ENCODE assay signal across 21 cellular contexts in the genomic region with DNA sequence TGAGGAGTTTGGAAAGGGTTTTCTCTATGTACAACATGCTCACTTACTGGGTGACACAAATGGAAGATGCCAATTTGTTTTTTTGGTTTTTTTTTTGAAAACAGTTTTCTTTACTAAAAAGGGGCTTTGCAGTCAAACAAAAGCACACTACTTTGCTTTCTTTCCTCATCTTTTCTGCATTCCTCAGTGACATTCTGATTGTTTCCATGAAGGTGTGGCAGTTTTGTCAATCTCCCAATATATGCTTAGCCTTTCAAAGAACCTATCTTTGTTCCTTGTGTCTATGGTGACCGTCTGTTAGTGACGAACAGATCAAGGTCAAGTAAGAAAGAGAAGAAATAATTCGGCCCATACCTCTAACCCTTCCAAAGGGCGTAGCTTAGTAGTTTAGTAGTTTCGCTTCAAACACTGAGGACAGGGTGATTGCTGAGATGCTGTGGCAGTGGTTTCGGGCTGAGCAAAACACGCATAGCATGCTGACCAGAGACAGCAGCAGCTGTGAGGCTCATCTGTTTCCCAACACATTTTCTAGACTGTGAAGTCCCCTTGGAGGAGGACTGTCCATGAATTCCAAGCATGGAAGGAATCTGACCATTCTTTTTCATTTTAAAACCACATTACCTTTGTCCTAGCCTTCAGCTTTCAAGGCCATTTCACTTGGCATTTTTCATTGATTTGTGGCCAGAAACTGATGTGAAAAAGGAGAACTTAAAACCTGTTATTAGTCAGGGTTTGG.
DNase-seq lines count a peak whose midpoint lies in the region; ATAC-seq, FAIRE-seq and TF ChIP-seq lines count a peak whose summit lies in the region.
"Had no signal": no experiment of that assay in that cellular context is flagged by ENCODE, and none has a peak within 500 bp of the region (broad histone marks: within the 10 kb centered on the region; RNA-seq: fewer than 3 reads in every experiment).

No MANE protein-coding gene starts in this region.

- peak overlapping the region; percentile 93 for H3K27ac Mint-ChIP-seq in astrocyte (ENCODE audit: unreplicated experiment)
- no peak overlapping the region for H3K27ac Mint-ChIP-seq in natural killer cell treated with Interleukin-12 subunit alpha and Interleukin-12 subunit beta and Interleukin-15 and Interleukin-18, amount 100 ng/mL, for 72 hours
- H3K27ac Mint-ChIP-seq: activated CD8-positive, alpha-beta T cell treated with anti-CD3 and anti-CD28 coated beads for 36 hours; activated naive CD4-positive, alpha-beta T cell treated with anti-CD3 and anti-CD28 coated beads for 36 hours; activated T-cell treated with anti-CD3 and anti-CD28 coated beads, Interleukin-2, amount 50 U/mL, for 24 hours; B cell; H9; naive B cell had no signal

- no peaks in the 10 kb centered on the region for H3K9me3 ChIP-seq in astrocyte (ENCODE audit: insufficient read depth, low read depth, low read length)
- no peaks in the 10 kb centered on the region for H3K9me3 ChIP-seq in left lung
- H3K9me3 ChIP-seq in spleen, result no peaks in the 10 kb centered on the region
- H3K9me3 ChIP-seq: ascending aorta, colonic mucosa, psoas muscle had no signal

- H3K27me3 ChIP-seq in astrocyte (ENCODE audit: insufficient read depth, low read length) (no peaks in the 10 kb centered on the region), left lung (no peaks in the 10 kb centered on the region), spleen (replicated peaks in 1 of 7) (no peaks in the 10 kb centered on the region)
- H3K27me3 ChIP-seq: ascending aorta, colonic mucosa, hepatocyte had no signal

- H3K4me1 Mint-ChIP-seq in astrocyte (ENCODE audit: low read depth, unreplicated experiment), result peaks cover 73% of the 10 kb centered on the region
- no peaks in the 10 kb centered on the region for H3K4me1 Mint-ChIP-seq in natural killer cell treated with Interleukin-12 subunit alpha and Interleukin-12 subunit beta and Interleukin-15 and Interleukin-18, amount 100 ng/mL, for 72 hours (ENCODE audit: low read depth in 2 of 2)
- H3K4me1 Mint-ChIP-seq: B cell had no signal

- peak overlapping the region; percentile 17 for H3K4me2 ChIP-seq in astrocyte (ENCODE audit: low read length)
- H3K4me2 ChIP-seq: hepatocyte had no signal

- peak overlapping the region; percentile 69 for H3K4me3 Mint-ChIP-seq in astrocyte (ENCODE audit: unreplicated experiment)
- H3K4me3 Mint-ChIP-seq in natural killer cell treated with Interleukin-12 subunit alpha and Interleukin-12 subunit beta and Interleukin-15 and Interleukin-18, amount 100 ng/mL, for 72 hours, result no peak overlapping the region
- H3K4me3 Mint-ChIP-seq: activated CD8-positive, alpha-beta T cell treated with anti-CD3 and anti-CD28 coated beads for 36 hours; activated naive CD4-positive, alpha-beta T cell treated with anti-CD3 and anti-CD28 coated beads for 36 hours; activated T-cell treated with anti-CD3 and anti-CD28 coated beads, Interleukin-2, amount 50 U/mL, for 24 hours; B cell; H9; naive B cell had no signal

- intact Hi-C loops in left lung (cut with DNase I) (no loop called here), spleen (cut with DNase I; ENCODE audit: low total_unique reads) (no loop called here)

- H3K27ac ChIP-seq in astrocyte (ENCODE audit: low read depth, low read length), result peak overlapping the region; percentile 29
- H3K27ac ChIP-seq in left lung, result peak overlapping the region in 1 of 2 donors; percentile 45
- peak overlapping the region in 6 of 8 donors; percentile 10 to 66 (median 30) for H3K27ac ChIP-seq in spleen
- H3K27ac ChIP-seq: ascending aorta, colonic mucosa, hepatocyte, psoas muscle had no signal

- FAIRE-seq in astrocyte (lab: Jason Lieb, UNC), result peak; percentile 23

- peaks cover 3% of the 10 kb centered on the region for H4K20me1 ChIP-seq in astrocyte (ENCODE audit: insufficient read depth, low read length)

- peak; percentile 81 for DNase-seq in GM04503 (ENCODE audit: low read depth)
- DNase-seq in astrocyte (ENCODE audit: low read depth), result peak; percentile 94
- DNase-seq in left lung, result no peak
- no peak for DNase-seq in spleen
- DNase-seq in ureter (ENCODE audit: low spot score), result no peak
- no peak for DNase-seq in natural killer cell treated with Interleukin-12 subunit alpha and Interleukin-12 subunit beta and Interleukin-15 and Interleukin-18, amount 100 ng/mL, for 72 hours (ENCODE audit: low spot score)
- DNase-seq: activated CD8-positive, alpha-beta T cell treated with anti-CD3 and anti-CD28 coated beads for 36 hours; activated naive CD4-positive, alpha-beta T cell treated with anti-CD3 and anti-CD28 coated beads for 36 hours; activated T-cell treated with anti-CD3 and anti-CD28 coated beads, Interleukin-2, amount 50 U/mL, for 24 hours; colonic mucosa; H9; naive B cell; NCI-H1417 treated with DMSO at 0.1 percent for 48 hours; NCI-H524; psoas muscle; SHP77 treated with DMSO at 0.1 percent for 48 hours had no signal

- WGBS in spleen, 5 donors, result 81 to 89% (median 86%) methylated on average over 7 of the region's 7 CpGs

- H3K9ac ChIP-seq in astrocyte (ENCODE audit: low read length), result no peak overlapping the region

- TF ChIP-seq POLR2A in spleen (IDR thresholded peaks at IDR 0.05), result no peak

- H2AFZ ChIP-seq in astrocyte (ENCODE audit: low read depth, low read length), result no peak overlapping the region
- H2AFZ ChIP-seq: hepatocyte had no signal

- H3K4me1 ChIP-seq in astrocyte (ENCODE audit: insufficient read depth, low read length), result peaks cover 9% of the 10 kb centered on the region
- peaks cover 9 to 16% of the 10 kb centered on the region in 2 donors for H3K4me1 ChIP-seq in left lung
- peaks cover 0 to 21% (median 3%) of the 10 kb centered on the region in 6 donors for H3K4me1 ChIP-seq in spleen
- H3K4me1 ChIP-seq: colonic mucosa had no signal

- H3K27me3 Mint-ChIP-seq in astrocyte (ENCODE audit: low read depth, unreplicated experiment), result no peaks in the 10 kb centered on the region
- H3K27me3 Mint-ChIP-seq in natural killer cell treated with Interleukin-12 subunit alpha and Interleukin-12 subunit beta and Interleukin-15 and Interleukin-18, amount 100 ng/mL, for 72 hours, result peaks cover 15 to 19% of the 10 kb centered on the region in 2 donors
- H3K27me3 Mint-ChIP-seq: B cell had no signal

- H3K79me2 ChIP-seq in astrocyte (ENCODE audit: insufficient read depth, low read length), result no peaks in the 10 kb centered on the region
- H3K79me2 ChIP-seq: hepatocyte had no signal

- TF ChIP-seq CTCF in astrocyte (IDR thresholded peaks at IDR 0.05; ENCODE audit: insufficient read depth, low read depth, low read length) (no peak), left lung (IDR thresholded peaks at IDR 0.05) (no peak), spleen (IDR thresholded peaks at IDR 0.05 in 8 of 11, conservative IDR thresholded peaks at IDR 0.05 in 3 of 11) (no peak)

- H3K36me3 ChIP-seq in astrocyte (ENCODE audit: insufficient read depth, low read length) (no peaks in the 10 kb centered on the region), left lung (no peaks in the 10 kb centered on the region), spleen (no peaks in the 10 kb centered on the region)
- H3K36me3 ChIP-seq: ascending aorta had no signal

- H3K9me3 Mint-ChIP-seq in astrocyte (ENCODE audit: unreplicated experiment), result no peaks in the 10 kb centered on the region
- H3K9me3 Mint-ChIP-seq in natural killer cell treated with Interleukin-12 subunit alpha and Interleukin-12 subunit beta and Interleukin-15 and Interleukin-18, amount 100 ng/mL, for 72 hours, result no peaks in the 10 kb centered on the region
- H3K9me3 Mint-ChIP-seq: activated CD8-positive, alpha-beta T cell treated with anti-CD3 and anti-CD28 coated beads for 36 hours; activated naive CD4-positive, alpha-beta T cell treated with anti-CD3 and anti-CD28 coated beads for 36 hours; activated T-cell treated with anti-CD3 and anti-CD28 coated beads, Interleukin-2, amount 50 U/mL, for 24 hours; H9; naive B cell had no signal

- no peak overlapping the region for H3K4me3 ChIP-seq in astrocyte (ENCODE audit: insufficient read depth, low read depth, low read length)
- H3K4me3 ChIP-seq in left lung, result no peak overlapping the region
- H3K4me3 ChIP-seq in spleen, result no peak overlapping the region
- H3K4me3 ChIP-seq: ascending aorta, colonic mucosa, hepatocyte, lung, psoas muscle had no signal

- ATAC-seq in left lung (peak; percentile 50), GM18870 (IDR thresholded peaks at IDR 0.05; ENCODE audit: unreplicated experiment) (no peak)
- ATAC-seq in natural killer cell treated with Interleukin-12 subunit alpha and Interleukin-12 subunit beta and Interleukin-15 and Interleukin-18, amount 100 ng/mL, for 72 hours, result no peak
- ATAC-seq: activated CD8-positive, alpha-beta T cell treated with anti-CD3 and anti-CD28 coated beads for 36 hours; psoas muscle had no signal

- peaks cover 21% of the 10 kb centered on the region for H3K36me3 Mint-ChIP-seq in astrocyte (ENCODE audit: low read depth, unreplicated experiment)
- H3K36me3 Mint-ChIP-seq in natural killer cell treated with Interleukin-12 subunit alpha and Interleukin-12 subunit beta and Interleukin-15 and Interleukin-18, amount 100 ng/mL, for 72 hours, result no peaks in the 10 kb centered on the region
- H3K36me3 Mint-ChIP-seq: naive B cell had no signal

Comparison
In these comparisons a context has a peak if more than half of its experiments do, and no peak if none do; other contexts are left out.
1. DNase-seq: peak in GM04503 (single experiment) and astrocyte (single experiment); none in left lung (0 of 2), spleen (single experiment), ureter (single experiment) and natural killer cell treated with Interleukin-12 subunit alpha and Interleukin-12 subunit beta and Interleukin-15 and Interleukin-18, amount 100 ng/mL, for 72 hours (single experiment).